In the genomic region with DNA sequence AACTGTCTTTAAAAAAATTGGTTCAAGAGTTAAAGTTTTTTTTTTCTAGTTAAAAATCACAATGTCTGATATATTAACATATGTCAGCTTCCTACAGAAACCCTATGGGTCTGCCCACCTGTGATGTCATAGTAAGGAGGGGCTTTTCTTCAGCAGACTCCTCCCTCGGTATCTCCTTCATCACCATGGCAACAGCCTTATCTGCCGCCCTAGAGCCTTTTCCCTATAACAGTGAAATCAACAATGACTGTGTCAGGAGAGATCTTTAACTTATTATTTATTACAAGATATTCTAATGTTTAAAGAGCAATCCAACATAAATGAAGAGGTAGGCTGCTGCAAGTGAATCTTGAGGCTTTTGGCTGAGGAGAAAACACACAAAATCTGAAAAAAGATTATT, we compare ENCODE assay signal across 7 cellular contexts.
DNase-seq lines count a peak whose midpoint lies in the region; ATAC-seq, FAIRE-seq and TF ChIP-seq lines count a peak whose summit lies in the region.

No MANE protein-coding gene starts in this region.

- intact Hi-C loops in activated B cell treated with CpG ODN at 0.5 μM for 24 hours (cut with micrococcal nuclease) = no loop called here
- intact Hi-C loops in mucosa of descending colon (cut with DNase I, micrococcal nuclease) = no loop called here

- no peak for TF ChIP-seq CTCF in activated B cell treated with CpG ODN at 0.5 μM for 24 hours (IDR thresholded peaks at IDR 0.05)
- TF ChIP-seq CTCF in mucosa of descending colon (IDR thresholded peaks at IDR 0.05) = no peak
- no peak for TF ChIP-seq CTCF in D721Med (IDR thresholded peaks at IDR 0.05; ENCODE audit: insufficient read depth, missing control alignments)

- H3K36me3 Mint-ChIP-seq in activated B cell treated with CpG ODN at 0.5 μM for 24 hours (ENCODE audit: low read depth) = no peaks in the 10 kb centered on the region

- H3K9me3 Mint-ChIP-seq in activated B cell treated with CpG ODN at 0.5 μM for 24 hours = no peaks in the 10 kb centered on the region

- no peaks in the 10 kb centered on the region for H3K27me3 ChIP-seq in H7 (ENCODE audit: control insufficient read depth, insufficient read depth, low read length)
- peaks cover 31% of the 10 kb centered on the region for H3K27me3 ChIP-seq in MG63

- peak; percentile 69 for DNase-seq in H7
- DNase-seq in MG63 = peak; percentile 40
- DNase-seq in activated B cell treated with CpG ODN at 0.5 μM for 24 hours = no peak
- no peak for DNase-seq in mucosa of descending colon
- no peak for DNase-seq in D721Med (ENCODE audit: insufficient read length, low spot score)
- DNase-seq in medulla oblongata (ENCODE audit: extremely low spot score) = no peak

- H3K4me1 ChIP-seq in mucosa of descending colon (ENCODE audit: low read depth) = no peaks in the 10 kb centered on the region

- H3K4me3 ChIP-seq in H7 (ENCODE audit: insufficient read depth, low read depth, low read length) (no peak overlapping the region), MG63 (no peak overlapping the region), mucosa of descending colon (no peak overlapping the region)

- H3K27ac Mint-ChIP-seq in activated B cell treated with CpG ODN at 0.5 μM for 24 hours = no peak overlapping the region

- ATAC-seq in GM18858 (IDR thresholded peaks at IDR 0.05; ENCODE audit: unreplicated experiment) = peak; percentile 75
- ATAC-seq in activated B cell treated with CpG ODN at 0.5 μM for 24 hours (ENCODE audit: low read depth) = peak; percentile 28
- peak; percentile 45 for ATAC-seq in mucosa of descending colon

- POLR2A ChIA-PET in activated B cell treated with CpG ODN at 0.5 μM for 24 hours (lab: Charles Lee) = no interaction called here

- CTCF ChIA-PET in activated B cell treated with CpG ODN at 0.5 μM for 24 hours (lab: Charles Lee) = no interaction called here

- FAIRE-seq in D721Med (lab: Jason Lieb, UNC) = no peak

- no peaks in the 10 kb centered on the region for H3K4me1 Mint-ChIP-seq in activated B cell treated with CpG ODN at 0.5 μM for 24 hours

- H3K27me3 Mint-ChIP-seq in activated B cell treated with CpG ODN at 0.5 μM for 24 hours = peaks cover 10% of the 10 kb centered on the region

- no peak overlapping the region for H3K4me3 Mint-ChIP-seq in activated B cell treated with CpG ODN at 0.5 μM for 24 hours

- H3K36me3 ChIP-seq in H7 (replicated peaks; ENCODE audit: control insufficient read depth, insufficient read depth, low read length) (no peaks in the 10 kb centered on the region), MG63 (no peaks in the 10 kb centered on the region), mucosa of descending colon (ENCODE audit: low read depth) (no peaks in the 10 kb centered on the region)

- H3K9me3 ChIP-seq in MG63 (no peaks in the 10 kb centered on the region), mucosa of descending colon (no peaks in the 10 kb centered on the region)

Comparison
In these comparisons a context has a peak if more than half of its experiments do, and no peak if none do; other contexts are left out.
1. DNase-seq: peak in H7 (single experiment) and MG63 (single experiment); none in activated B cell treated with CpG ODN at 0.5 μM for 24 hours (single experiment), mucosa of descending colon (0 of 3), D721Med (single experiment) and medulla oblongata (single experiment).
2. Peak in every context shown above with its lines, with median percentiles within 50 percentile points of each other: ATAC-seq.